In genomic region chr2:64666810-64667438, GRCh38 we compare ENCODE assay signal across 9 cellular contexts. TPM values are rescaled to one million over a fixed set of nuclear protein-coding genes. Genes with fewer than 3 reads are reported as not detected.
A peak's percentile ranks its signal among the peaks of the same experiment; 100 is the strongest.
DNase-seq lines count a peak whose midpoint lies in the region; ATAC-seq and TF ChIP-seq lines count a peak whose summit lies in the region.
"Had no signal": no experiment of that assay in that cellular context is flagged by ENCODE, and none has a peak within 500 bp of the region (broad histone marks: within the 10 kb centered on the region; RNA-seq: fewer than 3 reads in every experiment).

No MANE protein-coding gene starts in this region.

- peaks cover 12% of the 10 kb centered on the region for H3K36me3 Mint-ChIP-seq in activated naive CD4-positive, alpha-beta T cell treated with anti-CD3 and anti-CD28 coated beads, Interleukin-2, amount 10 ng/mL, durations not matched to agents 7 days and 5 days
- H3K36me3 Mint-ChIP-seq in activated naive CD4-positive, alpha-beta T cell treated with anti-CD3 and anti-CD28 coated beads, Interleukin-2, amount 50 U/mL, for 72 hours, result no peaks in the 10 kb centered on the region
- no peaks in the 10 kb centered on the region for H3K36me3 Mint-ChIP-seq in activated T-helper 17 cell treated with anti-CD3 and anti-CD28 coated beads, Interleukin-2, amount 50 U/mL, for 72 hours (ENCODE audit: low read depth)

- intact Hi-C loops in prostate gland (cut with DNase I), result no loop called here

- TF ChIP-seq CTCF in prostate gland (IDR thresholded peaks at IDR 0.05), result no peak

- H3K27ac ChIP-seq in prostate gland, result no peak overlapping the region

- H3K4me3 ChIP-seq in prostate gland, result no peak overlapping the region

- H3K27ac Mint-ChIP-seq in activated naive CD4-positive, alpha-beta T cell treated with anti-CD3 and anti-CD28 coated beads, Interleukin-2, amount 10 ng/mL, durations not matched to agents 7 days and 5 days, result peak overlapping the region; percentile 91
- H3K27ac Mint-ChIP-seq in activated naive CD4-positive, alpha-beta T cell treated with anti-CD3 and anti-CD28 coated beads, Interleukin-2, amount 50 U/mL, for 72 hours, result peak overlapping the region in 1 of 2 donors; percentile 42
- H3K27ac Mint-ChIP-seq in activated T-helper 17 cell treated with anti-CD3 and anti-CD28 coated beads, Interleukin-2, amount 50 U/mL, for 72 hours, result no peak overlapping the region
- peak overlapping the region in 1 of 2 donors; percentile 26 for H3K27ac Mint-ChIP-seq in stimulated activated naive CD8-positive, alpha-beta T cell treated with anti-CD3 and anti-CD28 coated beads, Interleukin-15, amount 100 ng/mL, for 72 hours

- H3K36me3 ChIP-seq in prostate gland, result no peaks in the 10 kb centered on the region

- no peak for DNase-seq in activated naive CD4-positive, alpha-beta T cell treated with anti-CD3 and anti-CD28 coated beads, Interleukin-2, amount 10 ng/mL, durations not matched to agents 7 days and 5 days
- no peak for DNase-seq in activated naive CD4-positive, alpha-beta T cell treated with anti-CD3 and anti-CD28 coated beads, Interleukin-2, amount 50 U/mL, for 72 hours (ENCODE audit: low spot score in 2 of 2)
- DNase-seq in stimulated activated naive CD8-positive, alpha-beta T cell treated with anti-CD3 and anti-CD28 coated beads, Interleukin-15, amount 100 ng/mL, for 72 hours, result no peak
- DNase-seq in NCI-H2227 (lab: John Stamatoyannopoulos, UW; ENCODE audit: unreplicated experiment) (no peak), 8988T (no peak), prostate gland (ENCODE audit: low spot score) (no peak)
- DNase-seq: activated T-cell treated with anti-CD3 and anti-CD28 coated beads, Interleukin-2, amount 50 U/mL, for 48 hours had no signal

- TF ChIP-seq POLR2A in prostate gland (IDR thresholded peaks at IDR 0.05), result no peak

- CTCF ChIA-PET in activated naive CD4-positive, alpha-beta T cell treated with anti-CD3 and anti-CD28 coated beads, Interleukin-2, amount 10 ng/mL, durations not matched to agents 7 days and 5 days (lab: Charles Lee), result interaction anchor here (1.0 to 2.7 kb wide), 4 partner anchors 9 to 21 kb away, joined by 5 to 8 read pairs (median 6); partner anchors contain the start of gene SERTAD2

- H3K27me3 Mint-ChIP-seq in activated naive CD4-positive, alpha-beta T cell treated with anti-CD3 and anti-CD28 coated beads, Interleukin-2, amount 10 ng/mL, durations not matched to agents 7 days and 5 days, result no peaks in the 10 kb centered on the region
- H3K27me3 Mint-ChIP-seq in activated T-helper 17 cell treated with anti-CD3 and anti-CD28 coated beads, Interleukin-2, amount 50 U/mL, for 72 hours, result no peaks in the 10 kb centered on the region
- no peaks in the 10 kb centered on the region for H3K27me3 Mint-ChIP-seq in stimulated activated naive CD8-positive, alpha-beta T cell treated with anti-CD3 and anti-CD28 coated beads, Interleukin-15, amount 100 ng/mL, for 72 hours

- H3K9me3 ChIP-seq in prostate gland, result no peaks in the 10 kb centered on the region

- peak overlapping the region; percentile 34 for H3K4me3 Mint-ChIP-seq in activated naive CD4-positive, alpha-beta T cell treated with anti-CD3 and anti-CD28 coated beads, Interleukin-2, amount 10 ng/mL, durations not matched to agents 7 days and 5 days
- H3K4me3 Mint-ChIP-seq in activated T-helper 17 cell treated with anti-CD3 and anti-CD28 coated beads, Interleukin-2, amount 50 U/mL, for 72 hours, result peak overlapping the region; percentile 44
- peak overlapping the region; percentile 41 to 47 for H3K4me3 Mint-ChIP-seq in stimulated activated naive CD8-positive, alpha-beta T cell treated with anti-CD3 and anti-CD28 coated beads, Interleukin-15, amount 100 ng/mL, for 72 hours

- H3K27me3 ChIP-seq in prostate gland (replicated peaks; ENCODE audit: insufficient read depth), result no peaks in the 10 kb centered on the region

- peaks cover 34% of the 10 kb centered on the region for H3K4me1 Mint-ChIP-seq in activated naive CD4-positive, alpha-beta T cell treated with anti-CD3 and anti-CD28 coated beads, Interleukin-2, amount 10 ng/mL, durations not matched to agents 7 days and 5 days
- H3K4me1 Mint-ChIP-seq in activated T-helper 17 cell treated with anti-CD3 and anti-CD28 coated beads, Interleukin-2, amount 50 U/mL, for 72 hours, result peaks cover 23% of the 10 kb centered on the region
- peaks cover 31% of the 10 kb centered on the region for H3K4me1 Mint-ChIP-seq in stimulated activated naive CD8-positive, alpha-beta T cell treated with anti-CD3 and anti-CD28 coated beads, Interleukin-15, amount 100 ng/mL, for 72 hours

- ATAC-seq in activated naive CD4-positive, alpha-beta T cell treated with anti-CD3 and anti-CD28 coated beads, Interleukin-2, amount 50 U/mL, for 72 hours, result no peak
- ATAC-seq in HG02870 (IDR thresholded peaks at IDR 0.05; ENCODE audit: unreplicated experiment), result peak; percentile 50
- peak; percentile 57 for ATAC-seq in activated T-helper 17 cell treated with anti-CD3 and anti-CD28 coated beads, Interleukin-2, amount 50 U/mL, for 72 hours (replicated peaks)
- ATAC-seq in stimulated activated naive CD8-positive, alpha-beta T cell treated with anti-CD3 and anti-CD28 coated beads, Interleukin-15, amount 100 ng/mL, for 72 hours, result no peak

- H3K4me1 ChIP-seq in prostate gland (replicated peaks), result no peaks in the 10 kb centered on the region

- 53% methylated on average over 3 of the region's 3 CpGs for WGBS in prostate gland

- H3K9me3 Mint-ChIP-seq in activated naive CD4-positive, alpha-beta T cell treated with anti-CD3 and anti-CD28 coated beads, Interleukin-2, amount 10 ng/mL, durations not matched to agents 7 days and 5 days, result no peaks in the 10 kb centered on the region
- H3K9me3 Mint-ChIP-seq in activated naive CD4-positive, alpha-beta T cell treated with anti-CD3 and anti-CD28 coated beads, Interleukin-2, amount 50 U/mL, for 72 hours, result no peaks in the 10 kb centered on the region
- peaks cover 4% of the 10 kb centered on the region for H3K9me3 Mint-ChIP-seq in activated T-helper 17 cell treated with anti-CD3 and anti-CD28 coated beads, Interleukin-2, amount 50 U/mL, for 72 hours
- H3K9me3 Mint-ChIP-seq in stimulated activated naive CD8-positive, alpha-beta T cell treated with anti-CD3 and anti-CD28 coated beads, Interleukin-15, amount 100 ng/mL, for 72 hours, result no peaks in the 10 kb centered on the region

RNA-seq across cellular contexts. Expression of gene SERTAD2, which starts 13.2 kb away (rescaled TPM):
- total RNA-seq in activated naive CD4-positive, alpha-beta T cell treated with anti-CD3 and anti-CD28 coated beads, Interleukin-2, amount 50 U/mL, for 72 hours, result 10 to 100 TPM; 17.8 to 46.4 TPM
- 10 to 100 TPM; 11.5 to 30.7 TPM for total RNA-seq in activated T-helper 17 cell treated with anti-CD3 and anti-CD28 coated beads, Interleukin-2, amount 50 U/mL, for 72 hours
- 10 to 100 TPM; 15.3 to 26.0 TPM for total RNA-seq in prostate gland

Comparison
In these comparisons a context has a peak if more than half of its experiments do, and no peak if none do; other contexts are left out.
1. ATAC-seq: peak in HG02870 (single experiment) and activated T-helper 17 cell treated with anti-CD3 and anti-CD28 coated beads, Interleukin-2, amount 50 U/mL, for 72 hours (single experiment); none in activated naive CD4-positive, alpha-beta T cell treated with anti-CD3 and anti-CD28 coated beads, Interleukin-2, amount 50 U/mL, for 72 hours (0 of 2) and stimulated activated naive CD8-positive, alpha-beta T cell treated with anti-CD3 and anti-CD28 coated beads, Interleukin-15, amount 100 ng/mL, for 72 hours (single experiment).
2. Peak in every context shown above with its lines, with median percentiles within 50 percentile points of each other: H3K4me3 Mint-ChIP-seq.